In the genomic region with DNA sequence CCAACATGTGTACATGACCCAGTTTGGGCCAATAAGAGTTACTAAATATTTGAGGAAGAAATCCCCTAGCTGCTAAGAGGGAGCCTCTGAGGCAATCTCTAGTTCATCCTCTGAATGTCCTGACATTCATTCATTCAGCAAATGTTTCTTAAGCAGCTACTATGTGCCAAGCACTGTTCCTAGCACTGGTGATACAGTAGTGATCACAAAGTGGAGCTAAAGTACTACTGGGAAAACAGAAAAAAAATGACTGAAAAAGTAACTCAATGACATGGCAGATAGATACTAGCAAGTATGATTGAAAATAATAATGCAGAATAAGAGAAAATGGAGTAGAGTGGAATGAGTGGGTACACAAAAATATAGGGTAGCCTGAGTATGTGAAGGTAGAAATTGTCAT, we compare ENCODE assay signal across 28 cellular contexts.
DNase-seq lines count a peak whose midpoint lies in the region; ATAC-seq, FAIRE-seq and TF ChIP-seq lines count a peak whose summit lies in the region.
"Had no signal": no experiment of that assay in that cellular context is flagged by ENCODE, and none has a peak within 500 bp of the region (broad histone marks: within the 10 kb centered on the region; RNA-seq: fewer than 3 reads in every experiment).

No MANE protein-coding gene starts in this region.

- H3K9me1 ChIP-seq in keratinocyte (ENCODE audit: control insufficient read depth, extremely low read depth, insufficient read depth, low read length), result no peaks in the 10 kb centered on the region

- no peak for DNase-seq in Calu3
- no peak for DNase-seq in PC-9
- no peak for DNase-seq in mammary epithelial cell
- DNase-seq in keratinocyte (ENCODE audit: low read depth, low spot score), result no peak
- DNase-seq in activated CD4-positive, alpha-beta T cell treated with anti-CD3 and anti-CD28 coated beads, Interleukin-2, amount 50 U/mL, for 48 hours, result no peak
- DNase-seq: BE2C; CD8-positive, alpha-beta memory T cell; DMS79 treated with DMSO at 0.1 percent for 48 hours; GF-D8; KBM-7; MG63; NCI-H1048; NCI-H1417 treated with DMSO at 0.1 percent for 48 hours; NCI-H1694 treated with DMSO at 0.1 percent for 48 hours; NCI-H2081; NCI-H226; NCI-H510A; NCI-H69; OCI-M1; Right ventricle myocardium superior had no signal

- CTCF ChIA-PET in Calu3 (lab: Charles Lee) (no interaction called here), PC-9 (lab: Charles Lee) (interaction anchor here (0.6 kb wide), 1 partner anchor 412 kb away, joined by 9 read pairs; no protein-coding TSS in a partner anchor), mammary epithelial cell (lab: Charles Lee; ENCODE audit: low non-redundant PET) (no interaction called here)

- H3K36me3 ChIP-seq in PC-9 (ENCODE audit: low read depth) (no peaks in the 10 kb centered on the region), mammary epithelial cell (ENCODE audit: insufficient read depth, low read length) (no peaks in the 10 kb centered on the region), keratinocyte (ENCODE audit: control insufficient read depth in 2 of 2, extremely low read depth in 1 of 2, insufficient read depth in 2 of 2, low read length in 2 of 2) (no peaks in the 10 kb centered on the region)
- H3K36me3 ChIP-seq: BE2C, SJSA1 had no signal

- H3K4me3 ChIP-seq in PC-9 (no peak overlapping the region), mammary epithelial cell (replicated peaks in 1 of 3; ENCODE audit: insufficient read depth in 1 of 3, low read depth in 2 of 3, low read length in 3 of 3) (no peak overlapping the region), keratinocyte (ENCODE audit: control insufficient read depth in 2 of 3, extremely low read depth in 1 of 3, insufficient read depth in 2 of 3, low read depth in 1 of 3, low read length in 3 of 3) (no peak overlapping the region)
- H3K4me3 ChIP-seq: MG63, SJSA1 had no signal

- H3K79me2 ChIP-seq in PC-9 (ENCODE audit: low read depth), result no peaks in the 10 kb centered on the region
- no peaks in the 10 kb centered on the region for H3K79me2 ChIP-seq in mammary epithelial cell (ENCODE audit: insufficient read depth, low read length)
- H3K79me2 ChIP-seq in keratinocyte (ENCODE audit: control insufficient read depth, insufficient read depth, low read length), result no peaks in the 10 kb centered on the region

- in situ Hi-C loops in mammary epithelial cell (cut with MboI; ENCODE audit: low sequenced_read_pairs in 2 of 2), result no loop called here

- FAIRE-seq in keratinocyte (lab: Jason Lieb, UNC), result no peak
- FAIRE-seq: GM12892, GM19239, H54, RCC 7860 had no signal

- peaks cover 51% of the 10 kb centered on the region for H3K4me1 Mint-ChIP-seq in Calu3 (ENCODE audit: low read depth, unreplicated experiment)
- H3K4me1 Mint-ChIP-seq: CD8-positive, alpha-beta memory T cell had no signal

- H3K27me3 Mint-ChIP-seq in Calu3 (ENCODE audit: unreplicated experiment), result no peaks in the 10 kb centered on the region

- dilution Hi-C loops in mammary epithelial cell (cut with HindIII; ENCODE audit: low sequenced_read_pairs) (no loop called here), keratinocyte (cut with MboI; ENCODE audit: extremely low pct_ligation_motif_present, low sequenced_read_pairs) (no loop called here)

- no peaks in the 10 kb centered on the region for H3K27me3 ChIP-seq in PC-9 (ENCODE audit: insufficient read depth, low read depth)
- no peaks in the 10 kb centered on the region for H3K27me3 ChIP-seq in mammary epithelial cell (ENCODE audit: insufficient read depth, low read length)
- no peaks in the 10 kb centered on the region for H3K27me3 ChIP-seq in keratinocyte (ENCODE audit: control insufficient read depth, extremely low read depth, insufficient read depth, low read length)
- H3K27me3 ChIP-seq: BE2C, MG63, SJSA1 had no signal

- H3K27ac ChIP-seq in PC-9, result no peak overlapping the region
- no peak overlapping the region for H3K27ac ChIP-seq in mammary epithelial cell (ENCODE audit: insufficient read depth, low read depth, low read length)
- H3K27ac ChIP-seq in keratinocyte (ENCODE audit: control insufficient read depth, insufficient read depth, low read length), result peak overlapping the region; percentile 72
- H3K27ac ChIP-seq: SJSA1 had no signal

- H4K20me1 ChIP-seq in PC-9 (ENCODE audit: insufficient read depth) (no peaks in the 10 kb centered on the region), mammary epithelial cell (ENCODE audit: insufficient read depth, low read length) (no peaks in the 10 kb centered on the region), keratinocyte (ENCODE audit: control insufficient read depth, extremely low read depth, insufficient read depth, low read length) (no peaks in the 10 kb centered on the region)

- peak overlapping the region; percentile 23 for H3K27ac Mint-ChIP-seq in Calu3 (ENCODE audit: unreplicated experiment)
- H3K27ac Mint-ChIP-seq: CD8-positive, alpha-beta memory T cell had no signal

- H3K36me3 Mint-ChIP-seq in Calu3 (ENCODE audit: insufficient read depth, unreplicated experiment), result no peaks in the 10 kb centered on the region
- H3K36me3 Mint-ChIP-seq: CD14-positive monocyte; CD8-positive, alpha-beta memory T cell had no signal

- H3K4me2 ChIP-seq in PC-9 (no peak overlapping the region), mammary epithelial cell (ENCODE audit: insufficient read depth, low read depth, low read length) (no peak overlapping the region), keratinocyte (ENCODE audit: control insufficient read depth, extremely low read depth, insufficient read depth, low read depth, low read length) (peak overlapping the region; percentile 42)

- peaks cover 6% of the 10 kb centered on the region for H3K9me3 Mint-ChIP-seq in Calu3 (ENCODE audit: low read depth, unreplicated experiment)

- intact Hi-C loops in Calu3 (cut with micrococcal nuclease; ENCODE audit: unreplicated experiment) (no loop called here), PC-9 (cut with micrococcal nuclease; ENCODE audit: unreplicated experiment) (no loop called here), mammary epithelial cell (cut with micrococcal nuclease) (no loop called here)

- H2AFZ ChIP-seq in PC-9 (no peak overlapping the region), mammary epithelial cell (ENCODE audit: low read depth, low read length) (no peak overlapping the region), keratinocyte (ENCODE audit: control insufficient read depth, low read length) (peak overlapping the region; percentile 65)

- no peak overlapping the region for H3K9ac ChIP-seq in mammary epithelial cell (ENCODE audit: insufficient read depth, low read length)
- H3K9ac ChIP-seq in keratinocyte (ENCODE audit: control insufficient read depth, extremely low read depth, insufficient read depth, low read length), result peak overlapping the region; percentile 32

- ATAC-seq in HG03025 (IDR thresholded peaks at IDR 0.05; ENCODE audit: low FRiP score, unreplicated experiment) (no peak), HG02973 (IDR thresholded peaks at IDR 0.05; ENCODE audit: unreplicated experiment) (no peak)

- H3F3A ChIP-seq in PC-9 (ENCODE audit: insufficient read depth, low read depth), result no peaks in the 10 kb centered on the region

- H3K4me1 ChIP-seq in PC-9 (replicated peaks; ENCODE audit: insufficient read depth), result 0 out of 2 replicates have a peak, but pooled peaks cover 8% of the 10 kb centered on the region
- H3K4me1 ChIP-seq in mammary epithelial cell (ENCODE audit: insufficient read depth, low read length), result peaks cover 10% of the 10 kb centered on the region
- H3K4me1 ChIP-seq in keratinocyte (ENCODE audit: control insufficient read depth, extremely low read depth, insufficient read depth, low read length), result peaks cover 4% of the 10 kb centered on the region
- H3K4me1 ChIP-seq: BE2C, SJSA1 had no signal

- H3K4me3 Mint-ChIP-seq in Calu3 (ENCODE audit: low read depth, unreplicated experiment), result no peak overlapping the region
- H3K4me3 Mint-ChIP-seq: CD8-positive, alpha-beta memory T cell had no signal

- POLR2A ChIA-PET in PC-9 (lab: Charles Lee; ENCODE audit: unreplicated experiment), result no interaction called here

- TF ChIP-seq CTCF in Calu3 (IDR thresholded peaks at IDR 0.05; ENCODE audit: unreplicated experiment) (no peak), PC-9 (conservative IDR thresholded peaks at IDR 0.05) (peak; percentile 59), mammary epithelial cell (conservative IDR thresholded peaks at IDR 0.05 in 1 of 2, IDR thresholded peaks at IDR 0.05 in 1 of 2; ENCODE audit: extremely low read depth in 1 of 2, insufficient read depth in 1 of 2, low read depth in 1 of 2, low read length in 2 of 2) (peak; percentile 45 to 48), keratinocyte (optimal IDR thresholded peaks at IDR 0.05 in 1 of 3, IDR thresholded peaks at IDR 0.05 in 1 of 3, conservative IDR thresholded peaks at IDR 0.05 in 1 of 3; ENCODE audit: extremely low read depth in 1 of 3, insufficient read depth in 2 of 3, low read length in 3 of 3) (no peak)

- BruUV-seq in Calu3 (replicated peaks; lab: Mats Ljungman, UMichigan) (no TSS peak), PC-9 (replicated peaks; lab: Mats Ljungman, UMichigan) (no TSS peak), mammary epithelial cell (replicated peaks; lab: Mats Ljungman, UMichigan) (no TSS peak)

- H3K9me2 ChIP-seq in PC-9 (ENCODE audit: insufficient read depth), result no peaks in the 10 kb centered on the region; the same call in 1 of the 2 replicates

- H3K9me3 ChIP-seq in PC-9 (ENCODE audit: insufficient read depth, low read depth) (no peaks in the 10 kb centered on the region), mammary epithelial cell (replicated peaks; ENCODE audit: insufficient read depth, low read length) (no peaks in the 10 kb centered on the region), keratinocyte (ENCODE audit: control insufficient read depth, low read depth, low read length) (peaks cover 7% of the 10 kb centered on the region)
- H3K9me3 ChIP-seq: BE2C, SJSA1 had no signal

Comparison
In these comparisons a context has a peak if more than half of its experiments do, and no peak if none do; other contexts are left out.
1. CTCF ChIP-seq: peak in PC-9 (single experiment) and mammary epithelial cell (2 of 2); none in Calu3 (single experiment) and keratinocyte (0 of 3).